Comparison of ENCODE assay signal across 1 cellular context in the genomic region with DNA sequence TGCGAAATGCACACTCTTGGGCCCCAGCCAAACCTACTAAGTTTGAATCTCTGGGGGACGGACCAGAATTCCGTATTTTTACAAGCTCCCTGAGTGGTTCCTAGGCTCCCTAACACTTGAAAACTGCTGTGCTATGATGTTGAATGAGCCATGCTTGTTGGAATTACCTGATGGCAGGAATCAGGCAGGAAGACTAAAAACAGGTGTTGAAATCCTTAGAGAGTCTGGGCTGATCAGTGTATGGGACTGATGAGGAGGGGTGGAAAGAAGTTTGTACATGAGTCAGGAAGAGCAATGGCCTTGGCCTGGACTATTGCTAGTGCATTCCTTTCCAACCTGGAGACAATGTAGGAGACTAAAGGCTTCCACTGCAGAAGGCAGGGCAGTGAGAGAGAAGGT.
TF ChIP-seq lines count a peak whose summit lies in the region.

No MANE protein-coding gene starts in this region.

TF ChIP-seq in endothelial cell of umbilical vein, 7 proteins besides CTCF, POLR2A, EP300 and RAD21:
- TF ChIP-seq EZH2 (IDR thresholded peaks at IDR 0.05; ENCODE audit: borderline replicate concordance, low read depth, low read length, severe bottlenecking) (no peak), JUN (IDR thresholded peaks at IDR 0.05; ENCODE audit: borderline replicate concordance, insufficient read depth, insufficient read length, low read depth) (no peak), MYC (IDR thresholded peaks at IDR 0.05; ENCODE audit: low read depth, low read length) (no peak), POLR2AphosphoS5 (IDR thresholded peaks at IDR 0.05; ENCODE audit: insufficient read depth, low read depth, low read length) (no peak), FOS (IDR thresholded peaks at IDR 0.05; ENCODE audit: borderline replicate concordance, insufficient read depth, low read length) (no peak), GATA2 (IDR thresholded peaks at IDR 0.05; ENCODE audit: insufficient read depth, insufficient read length, low read depth, low read length) (no peak)
- TF ChIP-seq, protein P1, sequence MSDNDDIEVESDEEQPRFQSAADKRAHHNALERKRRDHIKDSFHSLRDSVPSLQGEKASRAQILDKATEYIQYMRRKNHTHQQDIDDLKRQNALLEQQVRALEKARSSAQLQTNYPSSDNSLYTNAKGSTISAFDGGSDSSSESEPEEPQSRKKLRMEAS (IDR thresholded peaks at IDR 0.05; ENCODE audit: insufficient read depth, insufficient read length), result no peak
